In genomic region chr21:15061747-15062146, GRCh38 we compare ENCODE assay signal across 11 cellular contexts. TPM values are rescaled to one million over a fixed set of nuclear protein-coding genes. Genes with fewer than 3 reads are reported as not detected.
DNase-seq lines count a peak whose midpoint lies in the region; ATAC-seq, FAIRE-seq and TF ChIP-seq lines count a peak whose summit lies in the region.
"Had no signal": no experiment of that assay in that cellular context is flagged by ENCODE, and none has a peak within 500 bp of the region (broad histone marks: within the 10 kb centered on the region; RNA-seq: fewer than 3 reads in every experiment).

No MANE protein-coding gene starts in this region.

- H3K4me3 ChIP-seq in astrocyte (ENCODE audit: insufficient read depth, low read depth, low read length), result peak overlapping the region; percentile 90
- peak overlapping the region; percentile 84 to 97 (median 94) for H3K4me3 ChIP-seq in subcutaneous abdominal adipose tissue (ENCODE audit: low read depth in 1 of 5, low read length in 5 of 5)

- peaks cover 5% of the 10 kb centered on the region for H3K27me3 Mint-ChIP-seq in activated T-cell treated with anti-CD3 and anti-CD28 coated beads, Interleukin-2, amount 50 U/mL, for 4 hours (ENCODE audit: low read depth)
- H3K27me3 Mint-ChIP-seq in astrocyte (ENCODE audit: low read depth, unreplicated experiment), result no peaks in the 10 kb centered on the region
- no peaks in the 10 kb centered on the region for H3K27me3 Mint-ChIP-seq in mesothelial cell of epicardium (ENCODE audit: low read depth)

- peaks cover 1% of the 10 kb centered on the region for H3K36me3 Mint-ChIP-seq in activated T-cell treated with anti-CD3 and anti-CD28 coated beads, Interleukin-2, amount 50 U/mL, for 4 hours (ENCODE audit: insufficient read depth)
- no peaks in the 10 kb centered on the region for H3K36me3 Mint-ChIP-seq in astrocyte (ENCODE audit: low read depth, unreplicated experiment)
- no peaks in the 10 kb centered on the region for H3K36me3 Mint-ChIP-seq in mesothelial cell of epicardium

- H3K9me3 Mint-ChIP-seq in activated T-cell treated with anti-CD3 and anti-CD28 coated beads, Interleukin-2, amount 50 U/mL, for 4 hours, result no peaks in the 10 kb centered on the region
- no peaks in the 10 kb centered on the region for H3K9me3 Mint-ChIP-seq in astrocyte (ENCODE audit: unreplicated experiment)
- no peaks in the 10 kb centered on the region for H3K9me3 Mint-ChIP-seq in mesothelial cell of epicardium

- H3K27me3 ChIP-seq in astrocyte (ENCODE audit: insufficient read depth, low read length), result no peaks in the 10 kb centered on the region
- H3K27me3 ChIP-seq in subcutaneous abdominal adipose tissue (ENCODE audit: control insufficient read depth in 5 of 5, insufficient read depth in 4 of 5, low read length in 5 of 5), result no peaks in the 10 kb centered on the region

- no peak for DNase-seq in activated T-cell treated with anti-CD3 and anti-CD28 coated beads, Interleukin-2, amount 50 U/mL, for 4 hours
- DNase-seq in activated T-cell treated with anti-CD3 and anti-CD28 coated beads, Interleukin-2, amount 50 U/mL, for 48 hours, result no peak
- DNase-seq in astrocyte (ENCODE audit: low read depth) (no peak), mesothelial cell of epicardium (ENCODE audit: low spot score in 2 of 2, unreplicated experiment in 2 of 2) (no peak), SIG-M5 (lab: John Stamatoyannopoulos, UW) (no peak), T1000 (lab: John Stamatoyannopoulos, UW) (no peak)
- DNase-seq in NK-92 treated with Interleukin-12 subunit alpha and Interleukin-12 subunit beta, amount 100 ng/mL, for 24 hours (lab: John Stamatoyannopoulos, UW), result no peak
- DNase-seq: NCI-H446 treated with DMSO at 0.1 percent for 48 hours, right cardiac atrium had no signal

- H4K20me1 ChIP-seq in astrocyte (ENCODE audit: insufficient read depth, low read length), result peaks cover 66% of the 10 kb centered on the region

- H3K9me3 ChIP-seq in astrocyte (ENCODE audit: insufficient read depth, low read depth, low read length), result no peaks in the 10 kb centered on the region
- H3K9me3 ChIP-seq in subcutaneous abdominal adipose tissue (ENCODE audit: control insufficient read depth in 5 of 5, low read length in 5 of 5), result no peaks in the 10 kb centered on the region

- TF ChIP-seq CTCF in astrocyte (IDR thresholded peaks at IDR 0.05; ENCODE audit: insufficient read depth, low read depth, low read length) (no peak), mesothelial cell of epicardium (IDR thresholded peaks at IDR 0.05; ENCODE audit: unreplicated experiment) (no peak)

- H3K4me1 Mint-ChIP-seq in activated T-cell treated with anti-CD3 and anti-CD28 coated beads, Interleukin-2, amount 50 U/mL, for 4 hours (ENCODE audit: low read depth), result peaks cover 73% of the 10 kb centered on the region
- H3K4me1 Mint-ChIP-seq in astrocyte (ENCODE audit: low read depth, unreplicated experiment) (peaks cover 53% of the 10 kb centered on the region), mesothelial cell of epicardium (peaks cover 68% of the 10 kb centered on the region)

- FAIRE-seq in astrocyte (lab: Jason Lieb, UNC), result peak; percentile 60

- H2AFZ ChIP-seq in astrocyte (ENCODE audit: low read depth, low read length), result no peak overlapping the region

- ATAC-seq in activated T-cell treated with anti-CD3 and anti-CD28 coated beads, Interleukin-2, amount 50 U/mL, for 4 hours, result no peak
- ATAC-seq: right cardiac atrium, SK-N-SH treated with all-trans-retinoic acid at 6 μM for 48 hours had no signal

- H3K4me2 ChIP-seq in astrocyte (ENCODE audit: low read length), result peak overlapping the region; percentile 85

- H3K4me3 Mint-ChIP-seq in activated T-cell treated with anti-CD3 and anti-CD28 coated beads, Interleukin-2, amount 50 U/mL, for 4 hours, result peak overlapping the region; percentile 87
- H3K4me3 Mint-ChIP-seq in astrocyte (ENCODE audit: unreplicated experiment) (peak overlapping the region; percentile 96), mesothelial cell of epicardium (peak overlapping the region; percentile 83)

- H3K27ac ChIP-seq in astrocyte (ENCODE audit: low read depth, low read length) (no peak overlapping the region), subcutaneous abdominal adipose tissue (ENCODE audit: low read depth, low read length) (peak overlapping the region; percentile 97)

- peaks cover 77% of the 10 kb centered on the region for H3K79me2 ChIP-seq in astrocyte (ENCODE audit: insufficient read depth, low read length)

- peak overlapping the region; percentile 89 for H3K27ac Mint-ChIP-seq in astrocyte (ENCODE audit: unreplicated experiment)
- peak overlapping the region; percentile 96 for H3K27ac Mint-ChIP-seq in mesothelial cell of epicardium

- H3K36me3 ChIP-seq in astrocyte (ENCODE audit: insufficient read depth, low read length), result no peaks in the 10 kb centered on the region
- no peaks in the 10 kb centered on the region for H3K36me3 ChIP-seq in subcutaneous abdominal adipose tissue (ENCODE audit: control insufficient read depth in 5 of 5, insufficient read depth in 5 of 5, low read length in 5 of 5)

- H3K4me1 ChIP-seq in astrocyte (ENCODE audit: insufficient read depth, low read length) (peaks cover 40% of the 10 kb centered on the region), subcutaneous abdominal adipose tissue (ENCODE audit: control insufficient read depth in 5 of 5, insufficient read depth in 5 of 5, low read length in 5 of 5) (peaks cover 8 to 68% (median 62%) of the 10 kb centered on the region in 5 donors)

- H3K9ac ChIP-seq in astrocyte (ENCODE audit: low read length), result peak overlapping the region; percentile 95
- peak overlapping the region in 4 of 5 donors; percentile 45 to 96 (median 67) for H3K9ac ChIP-seq in subcutaneous abdominal adipose tissue (ENCODE audit: low read length in 5 of 5)

RNA-seq across cellular contexts. Expression of gene NRIP1, which starts 3.1 kb away (rescaled TPM):
- 10 to 100 TPM; 26.3 to 27.3 (median 27.1) TPM for total RNA-seq in activated T-cell treated with anti-CD3 and anti-CD28 coated beads, Interleukin-2, amount 50 U/mL, for 4 hours
- total RNA-seq in astrocyte (46.7 and 55.5 TPM in 2 replicates), mesothelial cell of epicardium (86.4 to 104 TPM (median 92.8 TPM) in 3 replicates)
